1 cellular context compared by ENCODE assay signal in genomic region chr15:50354838-50355611, GRCh38.
TF ChIP-seq lines count a peak whose summit lies in the region.

GABPB1 (minus strand) TSS chr15:50355198; CDS start chr15:50309798, 45,400 bp downstream.

TF ChIP-seq in K562, 482 proteins besides CTCF, POLR2A, EP300 and RAD21 (continued from another document and continues in another):
- TF ChIP-seq NR1H2 (CRISPR knock-in tag; IDR thresholded peaks at IDR 0.05) (0 out of 2 replicates have a peak, but pooled peaks have one; percentile 42), ZNF398 (CRISPR knock-in tag; IDR thresholded peaks at IDR 0.05) (no peak), ID3 (CRISPR knock-in tag; IDR thresholded peaks at IDR 0.05) (no peak), ID3 (tag; IDR thresholded peaks at IDR 0.05) (no peak), ZNF41 (CRISPR knock-in tag; conservative IDR thresholded peaks at IDR 0.05) (0 out of 2 replicates have a peak, but pooled peaks have one; percentile 27), MEIS2 (IDR thresholded peaks at IDR 0.05; ENCODE audit: partially characterized antibody) (peak; percentile 70), MXI1 (IDR thresholded peaks at IDR 0.05; ENCODE audit: low read depth, low read length) (peak; percentile 80), MAX (CRISPR knock-in tag; IDR thresholded peaks at IDR 0.05) (peak; percentile 98), MNT (conservative IDR thresholded peaks at IDR 0.05) (peak; percentile 95 to 96), CBFA2T2 (conservative IDR thresholded peaks at IDR 0.05) (peak; percentile 16; the same call in 1 of the 2 replicates), THAP12 (CRISPR knock-in tag; IDR thresholded peaks at IDR 0.05) (peak; percentile 71), ZBED1 (IDR thresholded peaks at IDR 0.05) (no peak), BRD4 (IDR thresholded peaks at IDR 0.05) (peak; percentile 99), SRSF7 (optimal IDR thresholded peaks at IDR 0.05; ENCODE audit: low read depth, low read length) (no peak), ARID1B (IDR thresholded peaks at IDR 0.05) (peak; percentile 42; the same call in 1 of the 2 replicates), ZFPM2 (CRISPR knock-in tag; IDR thresholded peaks at IDR 0.05) (0 out of 2 replicates have a peak, but pooled peaks have one; percentile 86), ASH1L (IDR thresholded peaks at IDR 0.05; ENCODE audit: borderline replicate concordance, low read depth, partially characterized antibody) (no peak), ZNF778 (CRISPR knock-in tag; IDR thresholded peaks at IDR 0.05) (no peak), ARID4B (CRISPR knock-in tag; IDR thresholded peaks at IDR 0.05) (peak; percentile 73; the same call in 1 of the 2 replicates), SMAD2 (IDR thresholded peaks at IDR 0.05; ENCODE audit: low read depth, low read length) (no peak), EWSR1 (IDR thresholded peaks at IDR 0.05; ENCODE audit: borderline replicate concordance, low read depth, partially characterized antibody) (no peak), ZNF707 (CRISPR knock-in tag; conservative IDR thresholded peaks at IDR 0.05) (no peak), MYC (IDR thresholded peaks at IDR 0.05; ENCODE audit: low read depth, low read length) (peak; percentile 100), MYC (CRISPR knock-in tag; IDR thresholded peaks at IDR 0.05; ENCODE audit: borderline replicate concordance, low read depth) (peak; percentile 99), BRF1 (IDR thresholded peaks at IDR 0.05; ENCODE audit: borderline replicate concordance, extremely low read depth, insufficient read length) (no peak), NR2C2 (CRISPR knock-in tag; IDR thresholded peaks at IDR 0.05) (peak; percentile 58; the same call in 1 of the 2 replicates), NR2C2 (tag; IDR thresholded peaks at IDR 0.05) (peak; percentile 96), FOXK2 (conservative IDR thresholded peaks at IDR 0.05 in 1 of 2, IDR thresholded peaks at IDR 0.05 in 1 of 2; ENCODE audit: low read depth in 2 of 2) (peak; percentile 66 to 73), YY1 (IDR thresholded peaks at IDR 0.05; ENCODE audit: borderline replicate concordance in 1 of 3, control insufficient read depth in 1 of 3, extremely low read depth in 1 of 3, insufficient read depth in 3 of 3, insufficient read length in 1 of 3, insufficient replicate concordance in 2 of 3, low read depth in 1 of 3, low read length in 2 of 3) (peak; percentile 56 to 94 (median 88)), ZKSCAN3 (CRISPR knock-in tag; IDR thresholded peaks at IDR 0.05) (no peak), ELK1 (CRISPR knock-in tag; IDR thresholded peaks at IDR 0.05) (no peak), GTF2E2 (tag; IDR thresholded peaks at IDR 0.05) (peak; percentile 85), SIN3B (IDR thresholded peaks at IDR 0.05; ENCODE audit: low read depth) (peak; percentile 57), SMAD4 (CRISPR knock-in tag; conservative IDR thresholded peaks at IDR 0.05) (peak; percentile 87), CREM (IDR thresholded peaks at IDR 0.05; ENCODE audit: low read depth) (peak; percentile 76), RHOXF2B (CRISPR knock-in tag; conservative IDR thresholded peaks at IDR 0.05) (0 out of 2 replicates have a peak, but pooled peaks have one; percentile 53), PHF21A (IDR thresholded peaks at IDR 0.05; ENCODE audit: borderline replicate concordance, low read depth) (0 out of 2 replicates have a peak, but pooled peaks have one; percentile 56), ATF2 (CRISPR knock-in tag; IDR thresholded peaks at IDR 0.05) (no peak), ZBTB5 (IDR thresholded peaks at IDR 0.05) (no peak)
